20 cellular contexts compared by ENCODE assay signal in the genomic region with DNA sequence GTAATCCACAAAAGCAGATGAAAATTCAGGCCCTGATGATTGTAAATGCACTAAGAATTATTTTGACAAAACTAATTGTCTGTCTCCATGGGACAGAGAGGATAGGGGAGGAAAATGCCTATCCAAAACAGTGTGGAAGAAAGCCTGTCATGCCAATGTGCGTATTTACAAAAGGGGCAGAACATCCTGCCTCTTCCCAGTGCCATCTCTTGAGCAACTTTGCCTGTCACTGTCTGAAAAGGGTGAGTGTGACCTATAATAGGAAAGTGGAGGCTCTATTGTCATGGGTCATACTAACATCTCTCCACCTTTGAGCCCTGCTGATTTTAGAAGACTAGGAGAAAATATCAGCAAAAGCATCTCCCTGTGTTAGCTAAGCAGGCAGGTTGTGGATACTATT.
DNase-seq lines count a peak whose midpoint lies in the region; TF ChIP-seq lines count a peak whose summit lies in the region.
"Had no signal": no experiment of that assay in that cellular context is flagged by ENCODE, and none has a peak within 500 bp of the region (broad histone marks: within the 10 kb centered on the region; RNA-seq: fewer than 3 reads in every experiment).

No MANE protein-coding gene starts in this region.

- no peaks in the 10 kb centered on the region for H3K27me3 Mint-ChIP-seq in mesothelial cell of epicardium (ENCODE audit: low read depth)
- H3K27me3 Mint-ChIP-seq in activated CD4-positive, alpha-beta T cell treated with anti-CD3 and anti-CD28 coated beads, Interleukin-2, amount 10 ng/mL, durations not matched to agents 24 days and 14 days, result no peaks in the 10 kb centered on the region
- H3K27me3 Mint-ChIP-seq: B cell; CD4-positive, CD25-positive, alpha-beta regulatory T cell had no signal

- TF ChIP-seq CTCF in mesothelial cell of epicardium (IDR thresholded peaks at IDR 0.05; ENCODE audit: unreplicated experiment) (no peak), GM10266 (IDR thresholded peaks at IDR 0.05; ENCODE audit: control insufficient read depth, insufficient read depth, low read depth, missing control alignments) (no peak), smooth muscle cell (IDR thresholded peaks at IDR 0.05; ENCODE audit: borderline replicate concordance, insufficient read depth, poor library complexity, severe bottlenecking) (no peak)

- H3K9me3 Mint-ChIP-seq in mesothelial cell of epicardium, result peaks cover 13% of the 10 kb centered on the region
- peaks cover 7% of the 10 kb centered on the region for H3K9me3 Mint-ChIP-seq in activated CD4-positive, alpha-beta T cell treated with anti-CD3 and anti-CD28 coated beads, Interleukin-2, amount 10 ng/mL, durations not matched to agents 24 days and 14 days

- no peaks in the 10 kb centered on the region for H3K27me3 ChIP-seq in smooth muscle cell (ENCODE audit: low read depth)
- H3K27me3 ChIP-seq: BLaER1 had no signal

- H3K4me3 Mint-ChIP-seq in mesothelial cell of epicardium, result no peak overlapping the region
- no peak overlapping the region for H3K4me3 Mint-ChIP-seq in activated CD4-positive, alpha-beta T cell treated with anti-CD3 and anti-CD28 coated beads, Interleukin-2, amount 10 ng/mL, durations not matched to agents 24 days and 14 days
- H3K4me3 Mint-ChIP-seq: B cell; CD4-positive, CD25-positive, alpha-beta regulatory T cell; CD8-positive, alpha-beta T cell had no signal

- intact Hi-C loops in activated CD4-positive, alpha-beta T cell treated with anti-CD3 and anti-CD28 coated beads, Interleukin-2, amount 10 ng/mL, durations not matched to agents 24 days and 14 days (cut with micrococcal nuclease), result no loop called here

- H3K36me3 ChIP-seq in smooth muscle cell (ENCODE audit: low read depth), result no peaks in the 10 kb centered on the region
- H3K36me3 ChIP-seq: BLaER1 had no signal

- H3K9me3 ChIP-seq in smooth muscle cell (replicated peaks; ENCODE audit: low read depth), result no peaks in the 10 kb centered on the region
- H3K9me3 ChIP-seq: BLaER1 had no signal

- 95% methylated on average over 1 of the region's 1 CpG for whole genome bisulfite sequencing in smooth muscle cell (ENCODE audit: low lambda C conversion rate)

- H3K4me1 Mint-ChIP-seq in mesothelial cell of epicardium, result peaks cover 59% of the 10 kb centered on the region
- peaks cover 2% of the 10 kb centered on the region for H3K4me1 Mint-ChIP-seq in activated CD4-positive, alpha-beta T cell treated with anti-CD3 and anti-CD28 coated beads, Interleukin-2, amount 10 ng/mL, durations not matched to agents 24 days and 14 days
- H3K4me1 Mint-ChIP-seq: B cell had no signal

- H3K4me2 ChIP-seq in smooth muscle cell, result no peak overlapping the region
- H3K4me2 ChIP-seq: BLaER1 had no signal

- DNase-seq in DMS53 (lab: John Stamatoyannopoulos, UW), result peak; percentile 64
- DNase-seq in NCI-H69 (lab: John Stamatoyannopoulos, UW), result peak; percentile 45
- no peak for DNase-seq in mesothelial cell of epicardium (ENCODE audit: low spot score in 2 of 2, unreplicated experiment in 2 of 2)
- no peak for DNase-seq in substantia nigra (lab: John Stamatoyannopoulos, UW)
- DNase-seq in GM10266 (ENCODE audit: extremely low spot score), result no peak
- DNase-seq in smooth muscle cell (lab: John Stamatoyannopoulos, UW; ENCODE audit: unreplicated experiment), result no peak
- DNase-seq in NCI-H2081 (lab: John Stamatoyannopoulos, UW), result no peak
- DNase-seq in activated CD4-positive, alpha-beta T cell treated with anti-CD3 and anti-CD28 coated beads, Interleukin-2, amount 10 ng/mL, durations not matched to agents 24 days and 14 days, result no peak
- DNase-seq: Caco-2; CD4-positive, CD25-positive, alpha-beta regulatory T cell; CD8-positive, alpha-beta T cell; DMS 273 treated with DMSO at 0.1 percent for 48 hours; DND-41; GM23248; H7; HCEC 1CT had no signal

- H3K4me3 ChIP-seq in smooth muscle cell, result no peak overlapping the region
- H3K4me3 ChIP-seq: BLaER1, GM12878, GM23248 had no signal

- H3K4me1 ChIP-seq in smooth muscle cell (ENCODE audit: low read depth), result no peaks in the 10 kb centered on the region

- H4K20me1 ChIP-seq in smooth muscle cell (ENCODE audit: low read depth), result no peaks in the 10 kb centered on the region
- H4K20me1 ChIP-seq: BLaER1 had no signal

- H3K36me3 Mint-ChIP-seq in mesothelial cell of epicardium, result peaks cover 17% of the 10 kb centered on the region
- no peaks in the 10 kb centered on the region for H3K36me3 Mint-ChIP-seq in activated CD4-positive, alpha-beta T cell treated with anti-CD3 and anti-CD28 coated beads, Interleukin-2, amount 10 ng/mL, durations not matched to agents 24 days and 14 days (ENCODE audit: low read depth)
- H3K36me3 Mint-ChIP-seq: CD8-positive, alpha-beta T cell had no signal

- H2AFZ ChIP-seq in smooth muscle cell (ENCODE audit: low read depth), result no peak overlapping the region
- H2AFZ ChIP-seq: GM23248 had no signal

- peak overlapping the region; percentile 59 for H3K27ac Mint-ChIP-seq in mesothelial cell of epicardium
- no peak overlapping the region for H3K27ac Mint-ChIP-seq in activated CD4-positive, alpha-beta T cell treated with anti-CD3 and anti-CD28 coated beads, Interleukin-2, amount 10 ng/mL, durations not matched to agents 24 days and 14 days
- H3K27ac Mint-ChIP-seq: B cell; CD4-positive, CD25-positive, alpha-beta regulatory T cell; CD8-positive, alpha-beta T cell had no signal

- no peak overlapping the region for H3K9ac ChIP-seq in smooth muscle cell (ENCODE audit: low read depth)
- H3K9ac ChIP-seq: BLaER1, GM23248 had no signal

- H3K79me2 ChIP-seq in smooth muscle cell (ENCODE audit: low read depth), result no peaks in the 10 kb centered on the region

- H3F3A ChIP-seq in smooth muscle cell (ENCODE audit: low read depth), result no peaks in the 10 kb centered on the region

- H3K27ac ChIP-seq in substantia nigra (ENCODE audit: low read depth, low read length, poor library complexity, severe bottlenecking) (peak overlapping the region; percentile 47), smooth muscle cell (ENCODE audit: low read depth) (no peak overlapping the region)
- H3K27ac ChIP-seq: BLaER1, C4-2B, GM23248 had no signal

Comparison
In these comparisons a context has a peak if more than half of its experiments do, and no peak if none do; other contexts are left out.
1. DNase-seq: peak in DMS53 (single experiment) and NCI-H69 (single experiment); none in mesothelial cell of epicardium (0 of 2), substantia nigra (0 of 49), GM10266 (single experiment), smooth muscle cell (single experiment), NCI-H2081 (0 of 2) and activated CD4-positive, alpha-beta T cell treated with anti-CD3 and anti-CD28 coated beads, Interleukin-2, amount 10 ng/mL, durations not matched to agents 24 days and 14 days (single experiment).